Comparison of ENCODE assay signal across 23 cellular contexts in the genomic region with DNA sequence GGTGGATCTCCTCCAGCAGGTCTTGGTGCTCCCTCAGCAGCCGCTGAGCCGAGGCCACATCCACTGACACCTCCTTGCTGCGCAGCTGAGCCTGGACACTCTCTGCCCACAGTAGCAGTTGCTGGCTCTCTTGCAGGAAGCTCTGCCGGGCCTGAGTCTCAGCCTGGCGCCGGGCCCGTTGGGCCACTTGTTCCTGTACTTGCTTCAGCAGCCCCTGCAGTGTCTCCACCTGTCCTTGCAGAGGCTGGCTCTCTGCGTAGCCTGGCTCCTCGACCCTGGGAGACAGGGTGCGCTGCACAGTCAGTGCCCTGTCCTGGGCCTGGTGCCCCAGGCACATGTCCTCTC. TPM values are rescaled to one million over a fixed set of nuclear protein-coding genes. Genes with fewer than 3 reads are reported as not detected.
DNase-seq lines count a peak whose midpoint lies in the region; ATAC-seq, FAIRE-seq and TF ChIP-seq lines count a peak whose summit lies in the region.
"Had no signal": no experiment of that assay in that cellular context is flagged by ENCODE, and none has a peak within 500 bp of the region (broad histone marks: within the 10 kb centered on the region; RNA-seq: fewer than 3 reads in every experiment).

No MANE protein-coding gene starts in this region.

- H3K36me3 ChIP-seq in BLaER1 treated with 17β-estradiol and CSF1 and Interleukin-3, amounts not matched to agents 10 nM and 100 nM = no peaks in the 10 kb centered on the region
- H3K36me3 ChIP-seq in GM23338 (ENCODE audit: insufficient read depth) (no peaks in the 10 kb centered on the region), H1 (ENCODE audit: control insufficient read depth in 2 of 4, insufficient read depth in 4 of 4, low read length in 3 of 4) (no peaks in the 10 kb centered on the region)
- H3K36me3 ChIP-seq: breast epithelium, suprapubic skin had no signal

- H2BK120ac ChIP-seq in H1 (replicated peaks; ENCODE audit: low read depth, low read length) = no peak overlapping the region

- H3K23me2 ChIP-seq in H1 (ENCODE audit: low read depth, low read length) = peaks cover 4% of the 10 kb centered on the region; the same call in 1 of the 2 replicates

- no peak for TF ChIP-seq POLR2A in H1 (IDR thresholded peaks at IDR 0.05; ENCODE audit: control extremely low read depth in 1 of 2, low read depth in 2 of 2, low read length in 2 of 2)

- 0 out of 2 replicates have a peak, but pooled peaks cover 4% of the 10 kb centered on the region for H3F3A ChIP-seq in GM23338 (replicated peaks; ENCODE audit: low read depth)

- POLR2A ChIA-PET in H1 (lab: Charles Lee; ENCODE audit: partially characterized antibody) = no interaction called here

- no peaks in the 10 kb centered on the region for H3K79me1 ChIP-seq in H1 (ENCODE audit: low read depth, low read length)

- H4K20me1 ChIP-seq in BLaER1 treated with 17β-estradiol and CSF1 and Interleukin-3, amounts not matched to agents 10 nM and 100 nM = peaks cover 0 to 32% (median 0%) of the 10 kb centered on the region in 11 experiments; a peak in 8 of 22 replicates
- no peaks in the 10 kb centered on the region for H4K20me1 ChIP-seq in GM23338 (replicated peaks; ENCODE audit: insufficient read depth)
- peaks cover 0 to 2% of the 10 kb centered on the region in 2 experiments for H4K20me1 ChIP-seq in H1 (replicated peaks in 1 of 2; ENCODE audit: control insufficient read depth in 1 of 2, insufficient read depth in 2 of 2, low read length in 2 of 2)

- 0 out of 2 replicates have a peak overlapping the region, but pooled peaks have one; percentile 27 for H2BK12ac ChIP-seq in H1 (ENCODE audit: low read depth, low read length)

- H3K9me3 Mint-ChIP-seq in GM23338 (no peaks in the 10 kb centered on the region; the same call in 2 of the 3 replicates), osteocyte (ENCODE audit: unreplicated experiment) (no peaks in the 10 kb centered on the region)
- H3K9me3 Mint-ChIP-seq: dendritic cell treated with granulocyte-macrophage colony-stimulating factor and Interleukin-4, amounts not matched to agents 40 ng/mL and 50 ng/mL, for 4 days; natural killer cell treated with Interleukin-12 subunit alpha and Interleukin-12 subunit beta and Interleukin-15 and Interleukin-18, amount 100 ng/mL, for 72 hours had no signal

- DNase-seq in GM23338 (ENCODE audit: low spot score) (no peak), H1 (ENCODE audit: low read depth in 1 of 2, low spot score in 2 of 2) (no peak), pons (ENCODE audit: low spot score) (peak; percentile 18), osteocyte (ENCODE audit: extremely low spot score, unreplicated experiment) (no peak), left lobe of liver (ENCODE audit: low spot score) (no peak)
- no peak for DNase-seq in activated CD8-positive, alpha-beta memory T cell treated with anti-CD3 and anti-CD28 coated beads, Interleukin-2, amount 50 U/mL, for 4 hours
- DNase-seq: activated CD4-positive, alpha-beta T cell treated with anti-CD3 and anti-CD28 coated beads, Interleukin-2, amount 50 U/mL, for 4 hours; activated T-cell treated with anti-CD3 and anti-CD28 coated beads for 4 hours; DND-41; midbrain; MV-4-11; NCI-H187; stimulated activated CD4-positive, alpha-beta T cell treated with anti-CD3 and anti-CD28 coated beads, Interleukin-1b, Interleukin-23, amount 100 ng/mL, for 48 hours had no signal

- TF ChIP-seq RAD21 in H1 (IDR thresholded peaks at IDR 0.05 in 1 of 2, conservative IDR thresholded peaks at IDR 0.05 in 1 of 2; ENCODE audit: low read depth in 2 of 2, low read length in 2 of 2) = no peak

- no peak overlapping the region for H2BK20ac ChIP-seq in H1 (ENCODE audit: low read length)

- H3K14ac ChIP-seq in H1 (ENCODE audit: insufficient read length) = no peak overlapping the region

- H3K79me2 ChIP-seq in GM23338 (replicated peaks; ENCODE audit: insufficient read depth) (no peaks in the 10 kb centered on the region), H1 (ENCODE audit: control insufficient read depth in 1 of 2, insufficient read depth in 2 of 2, low read length in 2 of 2) (no peaks in the 10 kb centered on the region)
- H3K79me2 ChIP-seq: parathyroid adenoma had no signal

- no peak overlapping the region for H2BK5ac ChIP-seq in H1 (ENCODE audit: low read depth, low read length)

- H3K4me2 ChIP-seq in BLaER1 treated with 17β-estradiol and CSF1 and Interleukin-3, amounts not matched to agents 10 nM and 100 nM = peak overlapping the region in 8 of 11 experiments; percentile 52 to 88 (median 68); a peak in 15 of 22 replicates
- no peak overlapping the region for H3K4me2 ChIP-seq in GM23338
- H3K4me2 ChIP-seq in H1 (ENCODE audit: insufficient read depth in 1 of 2, low read depth in 2 of 2, low read length in 2 of 2) = no peak overlapping the region
- H3K4me2 ChIP-seq: KMS-11 had no signal

- no peak for FAIRE-seq in H1 (lab: Jason Lieb, UNC)
- FAIRE-seq: GM12892 had no signal

- peaks cover 4 to 66% (median 48%) of the 10 kb centered on the region in 10 experiments; a peak in 19 of 20 replicates for H3K4me1 ChIP-seq in BLaER1 treated with 17β-estradiol and CSF1 and Interleukin-3, amounts not matched to agents 10 nM and 100 nM
- no peaks in the 10 kb centered on the region for H3K4me1 ChIP-seq in GM23338 (ENCODE audit: insufficient read depth)
- H3K4me1 ChIP-seq in H1 (replicated peaks in 1 of 4; ENCODE audit: control insufficient read depth in 3 of 4, insufficient read depth in 4 of 4, low read length in 3 of 4) = peaks cover 0 to 8% (median 4%) of the 10 kb centered on the region in 4 experiments; a peak in 5 of 7 replicates
- H3K4me1 ChIP-seq: parathyroid adenoma had no signal

- no peak overlapping the region for H3K27ac ChIP-seq in BLaER1 treated with 17β-estradiol and CSF1 and Interleukin-3, amounts not matched to agents 10 nM and 100 nM
- H3K27ac ChIP-seq in GM23338 (ENCODE audit: low read depth) (no peak overlapping the region), H1 (ENCODE audit: low read depth, low read length) (no peak overlapping the region)
- H3K27ac ChIP-seq: KMS-11, parathyroid adenoma, SK-N-MC, suprapubic skin had no signal

- no peak for TF ChIP-seq EP300 in H1 (IDR thresholded peaks at IDR 0.05; ENCODE audit: borderline replicate concordance in 1 of 2, low read depth in 2 of 2, low read length in 2 of 2)

- no peak overlapping the region for H2BK15ac ChIP-seq in H1 (ENCODE audit: low read length)

- peaks cover 36% of the 10 kb centered on the region for H3K27me3 Mint-ChIP-seq in GM23338 (ENCODE audit: insufficient read depth, low read depth, poor library complexity)
- no peaks in the 10 kb centered on the region for H3K27me3 Mint-ChIP-seq in osteocyte (ENCODE audit: unreplicated experiment)

- no peaks in the 10 kb centered on the region for H3K9me3 ChIP-seq in BLaER1 treated with 17β-estradiol and CSF1 and Interleukin-3, amounts not matched to agents 10 nM and 100 nM (replicated peaks in 1 of 11)
- no peaks in the 10 kb centered on the region for H3K9me3 ChIP-seq in H1 (ENCODE audit: insufficient read depth in 2 of 2, low read depth in 1 of 2, low read length in 1 of 2)
- H3K9me3 ChIP-seq: breast epithelium, suprapubic skin had no signal

- CTCF ChIA-PET in H1 (lab: Charles Lee; ENCODE audit: partially characterized antibody) = interaction anchor here (0.8 to 7.9 kb wide), 4 partner anchors 9 to 25 kb away, joined by 3 to 58 read pairs (median 4); no protein-coding TSS in a partner anchor

- H3K18ac ChIP-seq in H1 (ENCODE audit: extremely low read depth, low read length) = no peak overlapping the region

- 99% methylated on average over 10 of the region's 10 CpGs; no CpG with 5 or more reads in 1 of the 2 experiments for WGBS in H1 (ENCODE audit: extremely low coverage in 1 of 2, insufficient coverage in 1 of 2, insufficient read length in 1 of 2, insufficient replicate concordance in 2 of 2, low coverage in 1 of 2, low lambda C conversion rate in 2 of 2, missing lambda C conversion rate in 1 of 2), 2 experiments

- no peak overlapping the region for H4K5ac ChIP-seq in H1 (ENCODE audit: insufficient read length, low read depth, low read length)

- no peak overlapping the region for H3K23ac ChIP-seq in H1 (ENCODE audit: insufficient read length)

- ATAC-seq in GM23338 (no peak), left lobe of liver (no peak)
- ATAC-seq: natural killer cell treated with Interleukin-12 subunit alpha and Interleukin-12 subunit beta and Interleukin-15 and Interleukin-18, amount 100 ng/mL, for 72 hours; Panc1 had no signal

- H4K8ac ChIP-seq in H1 (ENCODE audit: extremely low read depth, insufficient read depth, low read length) = peak overlapping the region; percentile 14; the same call in 1 of the 2 replicates

- H3K27me3 ChIP-seq in BLaER1 treated with 17β-estradiol and CSF1 and Interleukin-3, amounts not matched to agents 10 nM and 100 nM = peaks cover 0 to 22% (median 12%) of the 10 kb centered on the region in 11 experiments; a peak in 16 of 22 replicates
- H3K27me3 ChIP-seq in GM23338 (ENCODE audit: insufficient read depth) = peaks cover 28% of the 10 kb centered on the region
- H3K27me3 ChIP-seq in H1 (replicated peaks in 1 of 4; ENCODE audit: control insufficient read depth in 3 of 4, extremely low read depth in 1 of 4, insufficient read depth in 3 of 4, low read length in 3 of 4) = peaks cover 21 to 33% (median 28%) of the 10 kb centered on the region in 4 experiments
- H3K27me3 ChIP-seq: breast epithelium had no signal

- H3K56ac ChIP-seq in H1 (replicated peaks; ENCODE audit: insufficient read length, low read depth, low read length) = no peak overlapping the region

- H3K4me3 Mint-ChIP-seq in GM23338 (no peak overlapping the region), osteocyte (ENCODE audit: unreplicated experiment) (no peak overlapping the region)
- H3K4me3 Mint-ChIP-seq: dendritic cell treated with granulocyte-macrophage colony-stimulating factor and Interleukin-4, amounts not matched to agents 40 ng/mL and 50 ng/mL, for 4 days; natural killer cell treated with Interleukin-12 subunit alpha and Interleukin-12 subunit beta and Interleukin-15 and Interleukin-18, amount 100 ng/mL, for 72 hours had no signal

- no peak overlapping the region for H3K4me3 ChIP-seq in BLaER1 treated with 17β-estradiol and CSF1 and Interleukin-3, amounts not matched to agents 10 nM and 100 nM
- no peak overlapping the region for H3K4me3 ChIP-seq in GM23338
- no peak overlapping the region for H3K4me3 ChIP-seq in H1 (ENCODE audit: extremely low read depth in 1 of 4, insufficient read depth in 2 of 4, low read depth in 3 of 4, low read length in 4 of 4)
- H3K4me3 ChIP-seq: breast epithelium, SK-N-MC, suprapubic skin had no signal

- H3K27ac Mint-ChIP-seq in GM23338 = 0 out of 2 replicates have a peak overlapping the region, but pooled peaks have one; percentile 27
- H3K27ac Mint-ChIP-seq in osteocyte (ENCODE audit: unreplicated experiment) = no peak overlapping the region
- H3K27ac Mint-ChIP-seq: dendritic cell treated with granulocyte-macrophage colony-stimulating factor and Interleukin-4, amounts not matched to agents 40 ng/mL and 50 ng/mL, for 4 days; natural killer cell treated with Interleukin-12 subunit alpha and Interleukin-12 subunit beta and Interleukin-15 and Interleukin-18, amount 100 ng/mL, for 72 hours had no signal

- H3K9me2 ChIP-seq in GM23338 (ENCODE audit: insufficient read depth) = no peaks in the 10 kb centered on the region

- no peak overlapping the region for H2AK5ac ChIP-seq in H1 (ENCODE audit: low read depth, low read length)

- H2AFZ ChIP-seq in GM23338 = no peak overlapping the region
- H2AFZ ChIP-seq in H1 (ENCODE audit: low read length) = no peak overlapping the region
- H2AFZ ChIP-seq: parathyroid adenoma had no signal

- H3K36me3 Mint-ChIP-seq in GM23338 (ENCODE audit: low read depth) (no peaks in the 10 kb centered on the region; the same call in 2 of the 3 replicates), osteocyte (ENCODE audit: unreplicated experiment) (peaks cover 4% of the 10 kb centered on the region)
- H3K36me3 Mint-ChIP-seq: natural killer cell treated with Interleukin-12 subunit alpha and Interleukin-12 subunit beta and Interleukin-15 and Interleukin-18, amount 100 ng/mL, for 72 hours had no signal

- H3K9ac ChIP-seq in BLaER1 treated with 17β-estradiol and CSF1 and Interleukin-3, amounts not matched to agents 10 nM and 100 nM = peak overlapping the region in 2 of 11 experiments; percentile 4 to 31; a peak in 2 of 22 replicates
- no peak overlapping the region for H3K9ac ChIP-seq in H1 (replicated peaks in 1 of 4; ENCODE audit: extremely low read depth in 1 of 4, low read depth in 3 of 4, low read length in 3 of 4)
- H3K9ac ChIP-seq: KMS-11, parathyroid adenoma had no signal

- H4K91ac ChIP-seq in H1 (replicated peaks; ENCODE audit: insufficient read length, low read length) = no peak overlapping the region

- H3K4ac ChIP-seq in H1 (replicated peaks; ENCODE audit: insufficient read length, low read depth, low read length) = no peak overlapping the region

- peaks cover 10% of the 10 kb centered on the region for H3K4me1 Mint-ChIP-seq in GM23338
- H3K4me1 Mint-ChIP-seq in osteocyte (ENCODE audit: unreplicated experiment) = no peaks in the 10 kb centered on the region

- TF ChIP-seq CTCF in GM23338 (conservative IDR thresholded peaks at IDR 0.05; ENCODE audit: low read depth in 2 of 2) (no peak), H1 (IDR thresholded peaks at IDR 0.05; ENCODE audit: control extremely low read depth in 1 of 3, insufficient read depth in 1 of 3, low read depth in 1 of 3, low read length in 3 of 3) (no peak), osteocyte (IDR thresholded peaks at IDR 0.05) (no peak)

RNA-seq across cellular contexts. Expression of a gene that starts 15.5 kb away (rescaled TPM):
- total RNA-seq in GM23338 (2014; rRNA removed; shearing (Covaris generic)) = 1.0 and 1.1 TPM in 2 replicates
- 0.31 and 0.57 TPM in 2 replicates for polyA plus RNA-seq in GM23338 (2016; fragmentation: Nextera tagmentation; extraction: Ambion mirVana)
- 0.84 and 1.1 TPM in 2 replicates for total RNA-seq in H1 (2021; fragmentation: NEBNext Ultra II Directional; extraction: Animal tissue kit (Norgen Biotek cat#: 25700))
- 0.32 and 0.38 TPM in 2 replicates for polyA plus RNA-seq in H1 (2011; rRNA removed)
- 0.59 TPM for polyA plus RNA-seq in H1 (2011; cell fraction: cytosol; rRNA removed)
- 4.5 TPM for polyA plus RNA-seq in H1 (2011; cell fraction: nucleus; rRNA removed)
- 0.33 to 1.1 TPM (median 0.89 TPM) in 4 replicates for polyA plus RNA-seq in H1 (2012, experiment 1 of 2)
- 0.12 TPM for polyA plus RNA-seq in H1 (2012, experiment 2 of 2)
- polyA plus RNA-seq in H1 (2013, experiment 1 of 2) = 0.43 TPM
- 0.35 TPM for polyA plus RNA-seq in H1 (2013, experiment 2 of 2)
- polyA minus RNA-seq in H1 (2011; rRNA and poly(A)+ RNA removed) = 0.13 and 0.54 TPM in 2 replicates
- not detected for polyA minus RNA-seq in H1 (2011; cell fraction: cytosol; rRNA and poly(A)+ RNA removed)
- polyA minus RNA-seq in H1 (2011; cell fraction: nucleus; rRNA and poly(A)+ RNA removed) = 1.00 TPM
- total RNA-seq in osteocyte = 3.0 and 3.2 TPM in 2 replicates
- 3.5 TPM for total RNA-seq in left lobe of liver

RNA-seq across cellular contexts. Expression of a gene that starts 39.7 kb away (rescaled TPM):
- total RNA-seq in GM23338 (2014; rRNA removed; shearing (Covaris generic)) = 3.4 and 4.4 TPM in 2 replicates
- polyA plus RNA-seq in GM23338 (2016; fragmentation: Nextera tagmentation; extraction: Ambion mirVana) (9.5 and 9.6 TPM in 2 replicates), H1 (2011; rRNA removed) (9.2 TPM in 2 replicates)
- total RNA-seq in H1 (2021; fragmentation: NEBNext Ultra II Directional; extraction: Animal tissue kit (Norgen Biotek cat#: 25700)) = 4.2 and 8.0 TPM in 2 replicates
- polyA plus RNA-seq in H1 (2011; cell fraction: cytosol; rRNA removed) = 8.0 TPM
- 49.3 TPM for polyA plus RNA-seq in H1 (2011; cell fraction: nucleus; rRNA removed)
- 2.8 to 7.8 TPM (median 6.9 TPM) in 4 replicates for polyA plus RNA-seq in H1 (2012, experiment 1 of 2)
- polyA plus RNA-seq in H1 (2012, experiment 2 of 2) = 4.2 TPM
- 10.3 TPM for polyA plus RNA-seq in H1 (2013, experiment 1 of 2)
- 6.5 TPM for polyA plus RNA-seq in H1 (2013, experiment 2 of 2)
- 1.5 and 2.0 TPM in 2 replicates for polyA minus RNA-seq in H1 (2011; rRNA and poly(A)+ RNA removed)
- polyA minus RNA-seq in H1 (2011; cell fraction: cytosol; rRNA and poly(A)+ RNA removed) = 3.1 TPM
- polyA minus RNA-seq in H1 (2011; cell fraction: nucleus; rRNA and poly(A)+ RNA removed) = 7.5 TPM
- total RNA-seq in osteocyte (3.2 and 6.9 TPM in 2 replicates), left lobe of liver (5.9 TPM)

RNA-seq across cellular contexts. Expression of a gene that starts 50.4 kb away (rescaled TPM):
- 8.5 and 13.8 TPM in 2 replicates for total RNA-seq in GM23338 (2014; rRNA removed; shearing (Covaris generic))
- polyA plus RNA-seq in GM23338 (2016; fragmentation: Nextera tagmentation; extraction: Ambion mirVana) (8.2 and 9.2 TPM in 2 replicates), H1 (2011; rRNA removed) (20.0 and 21.2 TPM in 2 replicates)
- total RNA-seq in H1 (2021; fragmentation: NEBNext Ultra II Directional; extraction: Animal tissue kit (Norgen Biotek cat#: 25700)) = 14.7 and 15.0 TPM in 2 replicates
- 17.1 TPM for polyA plus RNA-seq in H1 (2011; cell fraction: cytosol; rRNA removed)
- polyA plus RNA-seq in H1 (2011; cell fraction: nucleus; rRNA removed) = 28.8 TPM
- 11.7 to 16.4 TPM (median 15.2 TPM) in 4 replicates for polyA plus RNA-seq in H1 (2012, experiment 1 of 2)
- polyA plus RNA-seq in H1 (2012, experiment 2 of 2) = 15.2 TPM
- 7.5 TPM for polyA plus RNA-seq in H1 (2013, experiment 1 of 2)
- 8.5 TPM for polyA plus RNA-seq in H1 (2013, experiment 2 of 2)
- 4.8 and 5.2 TPM in 2 replicates for polyA minus RNA-seq in H1 (2011; rRNA and poly(A)+ RNA removed)
- 10.6 TPM for polyA minus RNA-seq in H1 (2011; cell fraction: cytosol; rRNA and poly(A)+ RNA removed)
- 6.7 TPM for polyA minus RNA-seq in H1 (2011; cell fraction: nucleus; rRNA and poly(A)+ RNA removed)
- total RNA-seq in osteocyte (9.1 and 14.0 TPM in 2 replicates), left lobe of liver (8.9 TPM)

Comparison
In these comparisons a context has a peak if more than half of its experiments do, and no peak if none do; other contexts are left out.
1. H3K4me2 ChIP-seq: peak in BLaER1 treated with 17β-estradiol and CSF1 and Interleukin-3, amounts not matched to agents 10 nM and 100 nM (8 of 11); none in GM23338 (single experiment) and H1 (0 of 2).